ENCODE assay signal across 8 cellular contexts in the genomic region with DNA sequence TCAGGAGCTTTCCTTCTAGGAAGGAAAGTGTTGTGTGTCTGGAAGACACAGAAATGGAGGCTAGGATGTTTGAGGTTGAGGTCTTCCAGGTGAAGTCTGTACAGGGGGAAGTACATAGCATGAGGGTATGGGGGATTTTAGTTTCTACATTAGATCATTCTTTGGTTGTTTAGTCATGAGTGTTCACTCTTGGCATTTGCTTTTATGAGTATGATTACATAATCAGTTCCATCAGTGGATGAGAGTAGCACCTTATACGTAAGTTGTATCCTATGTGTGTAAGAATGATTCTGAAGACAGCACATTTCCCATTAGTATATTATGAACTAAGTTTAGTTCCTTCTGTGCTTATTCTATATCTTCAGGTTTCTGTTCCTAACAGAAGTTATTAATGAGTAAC.
DNase-seq lines count a peak whose midpoint lies in the region; ATAC-seq lines count a peak whose summit lies in the region.

No MANE protein-coding gene starts in this region.

- H3K4me1 ChIP-seq in neuron (ENCODE audit: insufficient read depth, low read length) = peaks cover 8% of the 10 kb centered on the region

- H3K9me3 ChIP-seq in neuron (ENCODE audit: low read length) = peaks cover 9% of the 10 kb centered on the region

- H3K4me3 ChIP-seq in neuron (ENCODE audit: low read length) = peak overlapping the region; percentile 90

- DNase-seq in ELR (ENCODE audit: low read depth) (peak; percentile 55), KG1 (lab: John Stamatoyannopoulos, UW) (peak; percentile 13), UCSD-AML1 (lab: John Stamatoyannopoulos, UW; ENCODE audit: unreplicated experiment) (no peak)
- DNase-seq in central memory CD8-positive, alpha-beta T cell (ENCODE audit: low spot score in 2 of 2) = no peak
- DNase-seq in stimulated activated CD8-positive, alpha-beta memory T cell treated with anti-CD3 and anti-CD28 coated beads, Interleukin-4, amount 100 ng/mL, for 48 hours = no peak
- DNase-seq in effector CD8-positive, alpha-beta T cell (lab: John Stamatoyannopoulos, UW) = no peak

- no peak overlapping the region for H2AFZ ChIP-seq in neuron (ENCODE audit: low read depth, low read length)

- no peak for ATAC-seq in central memory CD8-positive, alpha-beta T cell (replicated peaks; ENCODE audit: extremely low read depth, poor library complexity, severe bottlenecking)
- ATAC-seq in HG03521 (IDR thresholded peaks at IDR 0.05; ENCODE audit: unreplicated experiment) = no peak

- H3K27me3 Mint-ChIP-seq in central memory CD8-positive, alpha-beta T cell = no peaks in the 10 kb centered on the region

- H3K4me1 Mint-ChIP-seq in central memory CD8-positive, alpha-beta T cell = peaks cover 61% of the 10 kb centered on the region

- H3K27ac Mint-ChIP-seq in central memory CD8-positive, alpha-beta T cell (ENCODE audit: low read depth) = peak overlapping the region; percentile 4

- H3K27me3 ChIP-seq in neuron (ENCODE audit: insufficient read depth, low read length) = peaks cover 22% of the 10 kb centered on the region

- H3K4me3 Mint-ChIP-seq in central memory CD8-positive, alpha-beta T cell = peak overlapping the region; percentile 86

- peaks cover 15% of the 10 kb centered on the region for H3K36me3 Mint-ChIP-seq in central memory CD8-positive, alpha-beta T cell (ENCODE audit: insufficient read depth)

- H3K9me3 Mint-ChIP-seq in central memory CD8-positive, alpha-beta T cell = no peaks in the 10 kb centered on the region

- no peaks in the 10 kb centered on the region for H3K36me3 ChIP-seq in neuron (ENCODE audit: insufficient read depth, low read length)

Comparison
In these comparisons a context has a peak if more than half of its experiments do, and no peak if none do; other contexts are left out.
1. DNase-seq: peak in ELR (single experiment) and KG1 (single experiment); none in central memory CD8-positive, alpha-beta T cell (0 of 2), stimulated activated CD8-positive, alpha-beta memory T cell treated with anti-CD3 and anti-CD28 coated beads, Interleukin-4, amount 100 ng/mL, for 48 hours (single experiment), effector CD8-positive, alpha-beta T cell (single experiment) and UCSD-AML1 (single experiment).